In the genomic region with DNA sequence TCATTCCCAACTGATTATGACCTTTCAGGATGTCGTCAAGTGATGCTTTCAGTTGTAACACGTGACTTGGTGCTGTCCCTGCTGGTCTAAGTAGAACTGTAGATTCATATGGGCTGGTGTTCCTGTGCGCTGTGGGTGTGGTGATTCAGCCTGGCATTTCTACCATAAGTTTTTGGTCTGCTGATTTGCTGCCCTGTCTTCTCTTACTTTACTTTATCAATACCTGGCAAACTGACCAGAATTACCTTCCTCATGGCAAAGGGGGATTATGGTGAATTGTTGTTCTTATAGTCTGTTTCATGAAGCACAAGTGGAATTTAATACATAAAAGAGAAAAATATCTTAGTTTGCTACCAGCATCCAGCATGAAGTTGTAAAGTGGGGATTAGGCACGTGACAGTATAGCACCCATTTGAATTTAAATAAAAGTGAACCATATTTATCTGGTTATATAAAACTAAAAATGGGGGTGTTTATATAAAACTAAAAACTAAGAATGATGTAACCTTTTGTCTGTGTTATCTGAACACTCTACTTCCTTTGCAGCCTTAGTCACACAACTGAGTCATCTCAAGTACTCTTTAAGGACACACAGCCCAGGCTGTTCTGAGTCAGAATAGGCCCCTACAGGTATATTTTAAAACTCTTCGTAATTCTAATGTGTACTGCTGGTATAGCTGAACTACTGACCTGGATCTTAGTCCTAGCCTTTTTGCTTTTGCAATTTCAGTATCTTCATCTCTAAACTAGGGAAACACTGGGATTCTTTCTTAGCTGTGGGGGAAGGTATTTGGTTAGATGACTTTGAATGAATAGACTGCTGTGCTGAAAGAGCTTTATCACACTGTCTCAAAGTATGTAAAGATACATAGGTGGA, we compare ENCODE assay signal across 8 cellular contexts. TPM values are rescaled to one million over a fixed set of nuclear protein-coding genes. Genes with fewer than 3 reads are reported as not detected.
DNase-seq lines count a peak whose midpoint lies in the region; ATAC-seq, FAIRE-seq and TF ChIP-seq lines count a peak whose summit lies in the region.

No MANE protein-coding gene starts in this region.

- no peaks in the 10 kb centered on the region for H3K9me3 ChIP-seq in A549
- no peaks in the 10 kb centered on the region for H3K9me3 ChIP-seq in esophagus muscularis mucosa
- H3K9me3 ChIP-seq in sigmoid colon: no peaks in the 10 kb centered on the region

- TF ChIP-seq EP300 in A549 (IDR thresholded peaks at IDR 0.05) (peak in 1 of 2 experiments; percentile 60; a peak in 1 of 5 replicates), esophagus muscularis mucosa (IDR thresholded peaks at IDR 0.05) (no peak), sigmoid colon (IDR thresholded peaks at IDR 0.05) (no peak)

- FAIRE-seq in A549 (lab: Jason Lieb, UNC): peak; percentile 98

- peaks cover 47 to 94% (median 74%) of the 10 kb centered on the region in 4 donors for H3K36me3 ChIP-seq in esophagus muscularis mucosa
- H3K36me3 ChIP-seq in sigmoid colon: peaks cover 0 to 98% (median 51%) of the 10 kb centered on the region in 4 donors

- DNase-seq in A549 (ENCODE audit: low read depth in 1 of 2, low spot score in 1 of 2): peak; percentile 92 to 95
- DNase-seq in activated CD4-positive, alpha-beta T cell treated with anti-CD3 and anti-CD28 coated beads, Interleukin-2, amount 50 U/mL, for 48 hours: peak; percentile 61 to 72
- no peak for DNase-seq in esophagus muscularis mucosa (ENCODE audit: extremely low spot score)
- DNase-seq in sigmoid colon: no peak
- DNase-seq in NCI-H2227 (lab: John Stamatoyannopoulos, UW; ENCODE audit: unreplicated experiment): no peak
- no peak for DNase-seq in NCI-H187 (lab: John Stamatoyannopoulos, UW)

- ATAC-seq in A549: peak; percentile 95 to 96
- peak; percentile 70 for ATAC-seq in GM19025 (IDR thresholded peaks at IDR 0.05; ENCODE audit: low read depth, unreplicated experiment)
- ATAC-seq in HG03521 (IDR thresholded peaks at IDR 0.05; ENCODE audit: unreplicated experiment): peak; percentile 80

- H3K4me1 ChIP-seq in A549: peaks cover 31% of the 10 kb centered on the region
- peaks cover 5 to 14% (median 9%) of the 10 kb centered on the region in 4 donors for H3K4me1 ChIP-seq in esophagus muscularis mucosa
- peaks cover 0 to 22% (median 10%) of the 10 kb centered on the region in 4 donors for H3K4me1 ChIP-seq in sigmoid colon

- H3K4me2 ChIP-seq in A549: peak overlapping the region; percentile 70

- H3K27me3 ChIP-seq in esophagus muscularis mucosa (no peaks in the 10 kb centered on the region), sigmoid colon (no peaks in the 10 kb centered on the region)

- TF ChIP-seq CTCF in A549 (IDR thresholded peaks at IDR 0.05) (no peak), esophagus muscularis mucosa (IDR thresholded peaks at IDR 0.05) (no peak), sigmoid colon (IDR thresholded peaks at IDR 0.05) (no peak)

- H3K27ac ChIP-seq in A549: peak overlapping the region; percentile 85 to 86
- H3K27ac ChIP-seq in esophagus muscularis mucosa (replicated peaks in 1 of 4): peak overlapping the region; percentile 57 to 66 (median 60)
- peak overlapping the region; percentile 46 to 68 (median 64) for H3K27ac ChIP-seq in sigmoid colon

- intact Hi-C loops in esophagus muscularis mucosa (cut with DNase I) (no loop called here), sigmoid colon (cut with DNase I) (no loop called here)

- CTCF ChIA-PET in A549 (lab: Yijun Ruan, JAX): interaction anchor here (0.6 to 5.6 kb wide), 5 partner anchors 9 to 517 kb away, joined by 3 to 35 read pairs (median 3); no protein-coding TSS in a partner anchor

- POLR2A ChIA-PET in A549 (lab: Yijun Ruan, JAX): interaction anchor here (1.0 to 1.6 kb wide), 2 partner anchors 29 to 189 kb away, joined by 3 to 5 read pairs; partner anchors contain the start of genes TTC19 and ZSWIM7

- TF ChIP-seq RAD21 in A549 (conservative IDR thresholded peaks at IDR 0.05 in 1 of 2, IDR thresholded peaks at IDR 0.05 in 1 of 2): peak in 1 of 2 experiments; percentile 20; a peak in 1 of 5 replicates

- H3K4me3 ChIP-seq in A549: peak overlapping the region; percentile 15; the same call in 2 of the 3 replicates
- no peak overlapping the region for H3K4me3 ChIP-seq in esophagus muscularis mucosa
- H3K4me3 ChIP-seq in sigmoid colon: no peak overlapping the region

- TF ChIP-seq POLR2A in A549 (IDR thresholded peaks at IDR 0.05; ENCODE audit: low read length): no peak
- TF ChIP-seq POLR2A in esophagus muscularis mucosa (IDR thresholded peaks at IDR 0.05; ENCODE audit: low read depth): no peak
- no peak for TF ChIP-seq POLR2A in sigmoid colon (IDR thresholded peaks at IDR 0.05)

- 38% methylated on average over 5 of the region's 5 CpGs for WGBS in A549 (ENCODE audit: missing lambda C conversion rate)
- WGBS in esophagus muscularis mucosa: 70% methylated on average over 5 of the region's 5 CpGs
- WGBS in sigmoid colon, 2 donors: 79 to 82% methylated on average over 5 of the region's 5 CpGs

TF ChIP-seq in A549, 52 proteins besides CTCF, POLR2A, EP300 and RAD21 (continues in another document):
- TF ChIP-seq HMGXB4 (CRISPR knock-in tag; IDR thresholded peaks at IDR 0.05; ENCODE audit: borderline replicate concordance): no peak
- TF ChIP-seq CHD2 (IDR thresholded peaks at IDR 0.05; ENCODE audit: low read length, partially characterized antibody): no peak
- no peak for TF ChIP-seq TP53 (CRISPR knock-in tag; IDR thresholded peaks at IDR 0.05)
- peak; percentile 58; the same call in 1 of the 2 replicates for TF ChIP-seq RARB (CRISPR knock-in tag; IDR thresholded peaks at IDR 0.05)
- no peak for TF ChIP-seq SMC3 (IDR thresholded peaks at IDR 0.05)
- no peak for TF ChIP-seq ZFP36 (IDR thresholded peaks at IDR 0.05; ENCODE audit: borderline replicate concordance, partially characterized antibody)
- TF ChIP-seq HES2 (IDR thresholded peaks at IDR 0.05): no peak
- TF ChIP-seq ZSCAN20 (CRISPR knock-in tag; IDR thresholded peaks at IDR 0.05): peak; percentile 63; the same call in 1 of the 2 replicates
- TF ChIP-seq HOXA7 (CRISPR knock-in tag; IDR thresholded peaks at IDR 0.05): peak; percentile 77; the same call in 1 of the 2 replicates
- TF ChIP-seq, protein P1, sequence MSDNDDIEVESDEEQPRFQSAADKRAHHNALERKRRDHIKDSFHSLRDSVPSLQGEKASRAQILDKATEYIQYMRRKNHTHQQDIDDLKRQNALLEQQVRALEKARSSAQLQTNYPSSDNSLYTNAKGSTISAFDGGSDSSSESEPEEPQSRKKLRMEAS (IDR thresholded peaks at IDR 0.05): peak; percentile 18; the same call in 1 of the 2 replicates
- TF ChIP-seq JUNB (IDR thresholded peaks at IDR 0.05): peak; percentile 94
- TF ChIP-seq ELK1 (IDR thresholded peaks at IDR 0.05; ENCODE audit: low read depth, low read length): no peak
- peak; percentile 35; the same call in 1 of the 2 replicates for TF ChIP-seq MYC (IDR thresholded peaks at IDR 0.05; ENCODE audit: borderline replicate concordance, low read length)

RNA-seq across cellular contexts. Expression of gene TTC19, which starts 28.3 kb away (rescaled TPM):
- polyA plus RNA-seq in A549 (2011; rRNA removed) (16.6 and 23.6 TPM in 2 replicates), A549 (2017; fragmentation: RNase III; extraction: RNeasy Plus Mini Kit Qiagen cat#74134 plus additional on column Dnase treatment) (30.3 to 33.7 TPM (median 31.3 TPM) in 3 replicates), sigmoid colon (10 to 100 TPM; 24.6 to 33.5 (median 32.3) TPM)
- 7.5 and 11.9 TPM in 2 replicates for polyA plus RNA-seq in A549 (2012; cell fraction: cytosol; rRNA removed)
- 14.8 and 21.5 TPM in 2 replicates for polyA plus RNA-seq in A549 (2012; cell fraction: nucleus; rRNA removed)
- 19.2 and 20.5 TPM in 2 replicates for polyA minus RNA-seq in A549 (2011; rRNA and poly(A)+ RNA removed)
- total RNA-seq in esophagus muscularis mucosa (10 to 100 TPM; 40.9 to 56.4 (median 50.5) TPM), sigmoid colon (10 to 100 TPM; 41.0 to 59.1 (median 42.8) TPM)

RNA-seq across cellular contexts. Expression of gene ZSWIM7, which starts 28.4 kb away (rescaled TPM):
- polyA plus RNA-seq in A549 (2011; rRNA removed) (65.5 and 72.7 TPM in 2 replicates), A549 (2017; fragmentation: RNase III; extraction: RNeasy Plus Mini Kit Qiagen cat#74134 plus additional on column Dnase treatment) (56.1 to 62.9 TPM (median 60.0 TPM) in 3 replicates), sigmoid colon (10 to 100 TPM; 35.0 to 55.5 (median 46.2) TPM)
- 69.6 and 76.1 TPM in 2 replicates for polyA plus RNA-seq in A549 (2012; cell fraction: cytosol; rRNA removed)
- polyA plus RNA-seq in A549 (2012; cell fraction: nucleus; rRNA removed): 33.4 and 40.0 TPM in 2 replicates
- polyA minus RNA-seq in A549 (2011; rRNA and poly(A)+ RNA removed): 17.1 and 24.2 TPM in 2 replicates
- total RNA-seq in esophagus muscularis mucosa (10 to 100 TPM; 16.2 to 22.7 (median 17.5) TPM), sigmoid colon (10 to 100 TPM; 13.0 to 25.8 (median 18.3) TPM)

Comparison
In these comparisons a context has a peak if more than half of its experiments do, and no peak if none do; other contexts are left out.
1. DNase-seq: peak in A549 (2 of 2) and activated CD4-positive, alpha-beta T cell treated with anti-CD3 and anti-CD28 coated beads, Interleukin-2, amount 50 U/mL, for 48 hours (2 of 2); none in esophagus muscularis mucosa (single experiment), sigmoid colon (single experiment), NCI-H2227 (single experiment) and NCI-H187 (0 of 2).
2. Peak in every context shown above with its lines, with median percentiles within 50 percentile points of each other: ATAC-seq and H3K27ac ChIP-seq.